Comparison of ENCODE assay signal across 1 cellular context in the genomic region with DNA sequence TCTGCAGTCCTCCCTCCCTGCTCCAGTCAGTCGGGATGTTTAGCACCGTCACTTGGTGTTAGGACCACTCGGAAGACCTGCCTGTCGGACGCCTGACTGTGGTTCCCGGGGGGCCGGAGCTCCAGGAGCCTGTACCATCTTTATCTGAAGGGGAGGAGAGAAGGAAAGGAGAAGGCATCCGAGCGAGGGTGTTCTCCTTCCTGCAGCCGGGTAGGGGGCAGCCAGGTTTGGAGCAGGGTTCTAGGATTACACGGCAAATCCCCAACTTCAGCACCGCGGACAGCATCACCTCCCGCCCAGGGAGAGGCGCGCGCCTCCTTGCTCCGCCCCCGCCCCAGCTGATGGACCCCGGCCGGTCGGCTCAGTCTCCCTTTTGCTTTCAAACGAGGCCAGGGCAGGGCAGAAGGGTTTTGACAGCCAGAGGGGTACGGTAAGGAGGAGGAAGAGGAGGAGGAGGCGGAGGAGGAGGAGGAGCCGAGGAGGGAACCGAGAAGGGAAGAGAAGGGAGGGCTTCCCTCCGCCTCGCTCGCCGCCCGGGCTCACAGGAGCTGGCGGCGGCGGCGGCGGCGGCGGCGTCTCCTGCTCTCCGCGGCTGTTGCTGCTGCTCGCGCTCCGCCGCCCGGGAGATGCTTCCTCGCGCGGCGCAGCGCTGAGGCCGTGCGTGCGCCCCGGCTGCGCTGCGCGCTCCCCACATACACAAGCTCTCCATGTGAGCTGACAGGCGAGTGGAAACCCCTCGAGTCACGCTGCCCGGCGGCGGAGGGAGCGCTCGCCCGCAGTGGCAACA.
TF ChIP-seq lines count a peak whose summit lies in the region.

No MANE protein-coding gene starts in this region.

TF ChIP-seq in neural cell, 6 proteins besides CTCF, POLR2A, EP300 and RAD21 (continued from another document):
- no peak for TF ChIP-seq EZH2 (IDR thresholded peaks at IDR 0.05; ENCODE audit: borderline replicate concordance, insufficient read depth, low read length, poor library complexity, severe bottlenecking)
- peak; percentile 86 for TF ChIP-seq MXI1 (conservative IDR thresholded peaks at IDR 0.05; ENCODE audit: poor library complexity, severe bottlenecking)
- TF ChIP-seq, protein P1, sequence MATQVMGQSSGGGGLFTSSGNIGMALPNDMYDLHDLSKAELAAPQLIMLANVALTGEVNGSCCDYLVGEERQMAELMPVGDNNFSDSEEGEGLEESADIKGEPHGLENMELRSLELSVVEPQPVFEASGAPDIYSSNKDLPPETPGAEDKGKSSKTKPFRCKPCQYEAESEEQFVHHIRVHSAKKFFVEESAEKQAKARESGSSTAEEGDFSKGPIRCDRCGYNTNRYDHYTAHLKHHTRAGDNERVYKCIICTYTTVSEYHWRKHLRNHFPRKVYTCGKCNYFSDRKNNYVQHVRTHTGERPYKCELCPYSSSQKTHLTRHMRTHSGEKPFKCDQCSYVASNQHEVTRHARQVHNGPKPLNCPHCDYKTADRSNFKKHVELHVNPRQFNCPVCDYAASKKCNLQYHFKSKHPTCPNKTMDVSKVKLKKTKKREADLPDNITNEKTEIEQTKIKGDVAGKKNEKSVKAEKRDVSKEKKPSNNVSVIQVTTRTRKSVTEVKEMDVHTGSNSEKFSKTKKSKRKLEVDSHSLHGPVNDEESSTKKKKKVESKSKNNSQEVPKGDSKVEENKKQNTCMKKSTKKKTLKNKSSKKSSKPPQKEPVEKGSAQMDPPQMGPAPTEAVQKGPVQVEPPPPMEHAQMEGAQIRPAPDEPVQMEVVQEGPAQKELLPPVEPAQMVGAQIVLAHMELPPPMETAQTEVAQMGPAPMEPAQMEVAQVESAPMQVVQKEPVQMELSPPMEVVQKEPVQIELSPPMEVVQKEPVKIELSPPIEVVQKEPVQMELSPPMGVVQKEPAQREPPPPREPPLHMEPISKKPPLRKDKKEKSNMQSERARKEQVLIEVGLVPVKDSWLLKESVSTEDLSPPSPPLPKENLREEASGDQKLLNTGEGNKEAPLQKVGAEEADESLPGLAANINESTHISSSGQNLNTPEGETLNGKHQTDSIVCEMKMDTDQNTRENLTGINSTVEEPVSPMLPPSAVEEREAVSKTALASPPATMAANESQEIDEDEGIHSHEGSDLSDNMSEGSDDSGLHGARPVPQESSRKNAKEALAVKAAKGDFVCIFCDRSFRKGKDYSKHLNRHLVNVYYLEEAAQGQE (IDR thresholded peaks at IDR 0.05; ENCODE audit: borderline replicate concordance): peak; percentile 91
